In the genomic region with DNA sequence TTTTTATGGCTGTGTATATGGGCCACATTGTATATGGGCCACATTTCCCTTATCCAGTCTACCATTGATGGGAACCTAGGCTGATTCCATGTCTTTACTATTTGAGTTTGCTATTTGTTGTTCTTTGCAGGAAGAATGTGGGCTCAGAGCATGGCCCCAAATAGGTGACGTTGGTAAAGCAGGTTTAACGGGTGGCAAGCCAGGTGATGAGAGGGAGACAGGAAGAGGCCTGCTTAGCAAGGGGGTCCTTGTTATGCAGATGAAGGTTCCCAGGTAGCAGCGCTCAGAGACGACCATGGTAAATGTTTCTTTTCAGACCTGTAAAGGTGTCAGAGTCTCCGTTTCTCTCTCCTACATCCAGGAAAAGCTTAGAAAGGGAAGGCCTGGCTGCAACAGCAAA, we compare ENCODE assay signal across 13 cellular contexts. TPM values are rescaled to one million over a fixed set of nuclear protein-coding genes. Genes with fewer than 3 reads are reported as not detected.
DNase-seq lines count a peak whose midpoint lies in the region; ATAC-seq, FAIRE-seq and TF ChIP-seq lines count a peak whose summit lies in the region.
"Not testable (repeated sequence)": the region's sequence is repeated elsewhere in the genome, so short reads cannot be mapped to it uniquely, and the experiment has no call there.
"Had no signal": no experiment of that assay in that cellular context is flagged by ENCODE, and none has a peak within 500 bp of the region (broad histone marks: within the 10 kb centered on the region; RNA-seq: fewer than 3 reads in every experiment).

No MANE protein-coding gene starts in this region.

- H3K4me1 ChIP-seq in BLaER1 (peaks cover 58% of the 10 kb centered on the region), HUES6 (ENCODE audit: control insufficient read depth, insufficient read depth, low read length) (peaks cover 42% of the 10 kb centered on the region), iPS-20b (ENCODE audit: insufficient read depth, low read length) (peaks cover 13% of the 10 kb centered on the region; the same call in 1 of the 2 replicates)
- H3K4me1 ChIP-seq in GM23338 (ENCODE audit: insufficient read depth); astrocyte (ENCODE audit: insufficient read depth, low read length); iPS DF 6.9 (ENCODE audit: control insufficient read depth, insufficient read depth, low read length): not testable (repeated sequence)

- H3K9me3 ChIP-seq in BLaER1; HUES6 (ENCODE audit: control insufficient read depth, insufficient read depth, low read depth, low read length); astrocyte (ENCODE audit: insufficient read depth, low read depth, low read length); iPS DF 6.9 (ENCODE audit: control insufficient read depth, insufficient read depth, low read length); iPS-20b (ENCODE audit: insufficient read depth, low read depth, low read length): not testable (repeated sequence)

- H3K4me2 ChIP-seq in BLaER1 (peak overlapping the region; percentile 40; the same call in 1 of the 2 replicates), GM23338 (peak overlapping the region; percentile 76)
- H3K4me2 ChIP-seq in astrocyte (ENCODE audit: low read length): not testable (repeated sequence)

- H3K36me3 Mint-ChIP-seq in GM23338 (ENCODE audit: low read depth); astrocyte (ENCODE audit: low read depth, unreplicated experiment); mesothelial cell of epicardium; type B pancreatic cell: not testable (repeated sequence)

- not testable (repeated sequence) for H3K9ac ChIP-seq in BLaER1; astrocyte (ENCODE audit: low read length)
- H3K9ac ChIP-seq in HUES6 (ENCODE audit: low read length) (peak overlapping the region; percentile 72), iPS-20b (ENCODE audit: low read depth, low read length) (peak overlapping the region; percentile 83; the same call in 1 of the 2 replicates)

- WGBS in iPS DF 6.9 (ENCODE audit: insufficient coverage, insufficient read length): no CpG with 5 or more reads among the region's 5 CpGs

- peak; percentile 34 for FAIRE-seq in astrocyte (lab: Jason Lieb, UNC)

- H3K27ac Mint-ChIP-seq in GM23338: peak overlapping the region; percentile 97
- not testable (repeated sequence) for H3K27ac Mint-ChIP-seq in astrocyte (ENCODE audit: unreplicated experiment)
- H3K27ac Mint-ChIP-seq in mesothelial cell of epicardium: peak overlapping the region; percentile 17
- H3K27ac Mint-ChIP-seq in type B pancreatic cell: peak overlapping the region; percentile 38

- peak; percentile 68 for DNase-seq in GM23338 (ENCODE audit: low spot score)
- DNase-seq in astrocyte (ENCODE audit: low read depth); iPS DF 6.9 (ENCODE audit: low read depth, low spot score); mesothelial cell of epicardium (ENCODE audit: low spot score in 2 of 2, unreplicated experiment in 2 of 2); type B pancreatic cell (ENCODE audit: extremely low spot score, unreplicated experiment): not testable (repeated sequence)

- not testable (repeated sequence) for H3K79me2 ChIP-seq in GM23338 (replicated peaks; ENCODE audit: insufficient read depth); astrocyte (ENCODE audit: insufficient read depth, low read length)

- H3K36me3 ChIP-seq in BLaER1; GM23338 (ENCODE audit: insufficient read depth); HUES6 (ENCODE audit: control insufficient read depth, insufficient read depth, low read length); astrocyte (ENCODE audit: insufficient read depth, low read length); iPS DF 6.9 (ENCODE audit: control insufficient read depth, insufficient read depth, low read length); iPS-20b (ENCODE audit: insufficient read depth, low read depth, low read length): not testable (repeated sequence)

- H4K20me1 ChIP-seq in BLaER1; GM23338 (replicated peaks; ENCODE audit: insufficient read depth); astrocyte (ENCODE audit: insufficient read depth, low read length): not testable (repeated sequence)

- not testable (repeated sequence) for H3K27me3 Mint-ChIP-seq in GM23338 (ENCODE audit: insufficient read depth, low read depth, poor library complexity); astrocyte (ENCODE audit: low read depth, unreplicated experiment); mesothelial cell of epicardium (ENCODE audit: low read depth); type B pancreatic cell

- not testable (repeated sequence) for H3K9me2 ChIP-seq in GM23338 (ENCODE audit: insufficient read depth)

- H3K4me3 ChIP-seq in BLaER1; astrocyte (ENCODE audit: insufficient read depth, low read depth, low read length); iPS DF 6.9 (ENCODE audit: low read length): not testable (repeated sequence)
- H3K4me3 ChIP-seq in GM23338 (peak overlapping the region; percentile 46), HUES6 (ENCODE audit: low read depth, low read length) (peak overlapping the region; percentile 34), iPS-20b (ENCODE audit: low read length) (peak overlapping the region; percentile 67; the same call in 1 of the 2 replicates)

- not testable (repeated sequence) for H3K27me3 ChIP-seq in BLaER1; GM23338 (ENCODE audit: insufficient read depth); HUES6 (ENCODE audit: control insufficient read depth, insufficient read depth, low read length); astrocyte (ENCODE audit: insufficient read depth, low read length); iPS DF 6.9 (ENCODE audit: control insufficient read depth, insufficient read depth, low read length); iPS-20b (ENCODE audit: insufficient read depth, low read length)

- TF ChIP-seq CTCF in GM23338 (conservative IDR thresholded peaks at IDR 0.05; ENCODE audit: low read depth in 2 of 2); astrocyte (IDR thresholded peaks at IDR 0.05; ENCODE audit: insufficient read depth, low read depth, low read length); mesothelial cell of epicardium (IDR thresholded peaks at IDR 0.05; ENCODE audit: unreplicated experiment); type B pancreatic cell (conservative IDR thresholded peaks at IDR 0.05): not testable (repeated sequence)

- H3F3A ChIP-seq in GM23338 (replicated peaks; ENCODE audit: low read depth): peaks cover 16% of the 10 kb centered on the region; the same call in 1 of the 2 replicates

- H3K4me1 Mint-ChIP-seq in GM23338: peaks cover 39% of the 10 kb centered on the region
- H3K4me1 Mint-ChIP-seq in astrocyte (ENCODE audit: low read depth, unreplicated experiment): not testable (repeated sequence)
- peaks cover 47% of the 10 kb centered on the region for H3K4me1 Mint-ChIP-seq in mesothelial cell of epicardium
- peaks cover 20% of the 10 kb centered on the region for H3K4me1 Mint-ChIP-seq in type B pancreatic cell (ENCODE audit: unreplicated experiment)

- peak overlapping the region; percentile 78 for H3K4me3 Mint-ChIP-seq in GM23338
- not testable (repeated sequence) for H3K4me3 Mint-ChIP-seq in astrocyte (ENCODE audit: unreplicated experiment); mesothelial cell of epicardium; type B pancreatic cell

- H3K9me3 Mint-ChIP-seq in GM23338; astrocyte (ENCODE audit: unreplicated experiment); mesothelial cell of epicardium; type B pancreatic cell: not testable (repeated sequence)

- not testable (repeated sequence) for H2AFZ ChIP-seq in GM23338; astrocyte (ENCODE audit: low read depth, low read length)

- peak; percentile 68 for ATAC-seq in GM23338

- H3K27ac ChIP-seq in BLaER1; astrocyte (ENCODE audit: low read depth, low read length): not testable (repeated sequence)
- H3K27ac ChIP-seq in GM23338 (ENCODE audit: low read depth) (peak overlapping the region; percentile 99), HUES6 (ENCODE audit: low read depth, low read length) (peak overlapping the region; percentile 81), iPS DF 6.9 (ENCODE audit: low read length) (peak overlapping the region; percentile 57), iPS-20b (ENCODE audit: low read length) (peak overlapping the region; percentile 83)

RNA-seq across cellular contexts. Expression of a gene that starts 28.8 kb away (rescaled TPM):
- 47.0 and 63.8 TPM in 2 replicates for total RNA-seq in GM23338 (2014; rRNA removed; shearing (Covaris generic))
- 15.6 and 17.6 TPM in 2 replicates for polyA plus RNA-seq in GM23338 (2016; fragmentation: Nextera tagmentation; extraction: Ambion mirVana)
- total RNA-seq in astrocyte (15.5 and 16.3 TPM in 2 replicates), mesothelial cell of epicardium (60.8 to 68.1 TPM (median 62.8 TPM) in 3 replicates), type B pancreatic cell (ENCODE audit: low replicate concordance) (19.7 and 49.2 TPM in 2 replicates)
- total RNA-seq: CD4-positive, alpha-beta memory T cell; GM12878 had no signal
- polyA plus RNA-seq: CD14-positive monocyte; CD4-positive, alpha-beta memory T cell had no signal

RNA-seq across cellular contexts. Expression of a gene that starts 48.1 kb away (rescaled TPM):
- 0.28 and 0.97 TPM in 2 replicates for total RNA-seq in GM23338 (2014; rRNA removed; shearing (Covaris generic))
- 0.40 and 0.60 TPM in 2 replicates for polyA plus RNA-seq in GM23338 (2016; fragmentation: Nextera tagmentation; extraction: Ambion mirVana)
- total RNA-seq in astrocyte (0.30 TPM in 1 of 2 replicates, not detected in the other), mesothelial cell of epicardium (0.60 to 1.3 TPM (median 1.2 TPM) in 3 replicates), type B pancreatic cell (ENCODE audit: low replicate concordance) (0.55 and 0.63 TPM in 2 replicates)
- total RNA-seq: A172, Calu3, GM12878 had no signal
- polyA plus RNA-seq: CD14-positive monocyte; CD4-positive, alpha-beta memory T cell; GM12878 had no signal
